8 cellular contexts compared by ENCODE assay signal in the genomic region with DNA sequence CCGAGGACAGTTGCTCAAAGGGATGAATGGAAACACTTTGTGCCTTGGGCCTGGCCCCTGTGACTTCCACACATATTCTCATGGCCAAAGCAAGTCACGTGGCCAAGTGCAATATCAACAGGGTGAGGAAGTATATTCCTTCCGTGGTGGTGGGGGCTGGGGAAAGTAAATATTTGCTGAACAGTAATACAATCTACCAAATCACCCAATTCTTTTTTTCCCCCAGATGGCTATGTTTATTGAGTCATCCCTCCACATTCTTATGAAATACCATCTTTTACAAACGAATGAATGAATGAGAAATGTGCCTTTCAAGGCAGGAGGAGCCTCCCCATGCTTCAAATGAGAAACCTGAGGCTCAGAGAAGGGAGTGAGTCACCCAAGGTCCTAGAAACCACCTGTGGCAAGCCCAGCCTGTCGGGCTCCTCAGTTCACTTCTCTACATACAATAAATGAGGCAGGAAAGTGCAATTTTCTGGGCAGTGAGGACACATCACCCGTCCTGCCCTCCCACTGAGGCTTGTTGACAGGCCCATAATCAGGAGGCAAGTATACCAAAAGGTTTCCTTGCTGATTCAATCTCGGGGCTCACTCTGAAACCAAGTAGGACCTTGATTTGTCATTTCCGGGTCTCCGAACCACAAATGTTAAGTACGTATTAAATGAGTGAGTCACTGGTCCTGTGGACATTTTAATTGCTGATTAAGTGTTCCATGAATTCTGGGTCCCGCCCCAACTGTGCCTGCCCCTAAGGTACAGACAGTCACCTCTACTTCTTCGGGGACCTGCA. TPM values are rescaled to one million over a fixed set of nuclear protein-coding genes. Genes with fewer than 3 reads are reported as not detected.
A peak's percentile ranks its signal among the peaks of the same experiment; 100 is the strongest.
DNase-seq lines count a peak whose midpoint lies in the region; ATAC-seq and TF ChIP-seq lines count a peak whose summit lies in the region.

No MANE protein-coding gene starts in this region.

- CTCF ChIA-PET in AG04450 (lab: Charles Lee) (interaction anchor here (2.1 kb wide), 1 partner anchor 13 kb away, joined by 12 read pairs; no protein-coding TSS in a partner anchor), RWPE1 (lab: Yijun Ruan, JAX) (interaction anchor here (0.6 kb wide), 1 partner anchor 58 kb away, joined by 3 read pairs; no protein-coding TSS in a partner anchor)

- POLR2A ChIA-PET in AG04450 (lab: Yijun Ruan, JAX) (no interaction called here), RWPE1 (lab: Yijun Ruan, JAX; ENCODE audit: low non-redundant PET) (no interaction called here)

- H3K27ac ChIP-seq in AG04450 (ENCODE audit: low read depth, low read length) (peak overlapping the region; percentile 100), RWPE1 (peak overlapping the region; percentile 99), gastroesophageal sphincter (peak overlapping the region; percentile 44 to 71 (median 62)), aorta (ENCODE audit: low read depth in 1 of 2, low read length in 2 of 2) (no peak overlapping the region)

- H3K4me1 ChIP-seq in gastroesophageal sphincter (peaks cover 0 to 48% (median 8%) of the 10 kb centered on the region in 3 donors), aorta (ENCODE audit: control insufficient read depth in 1 of 2, insufficient read depth in 2 of 2, low read length in 2 of 2) (no peaks in the 10 kb centered on the region)

- no peak for TF ChIP-seq EP300 in gastroesophageal sphincter (IDR thresholded peaks at IDR 0.05)

- no peak for TF ChIP-seq POLR2A in gastroesophageal sphincter (IDR thresholded peaks at IDR 0.05)

- intact Hi-C loops in aorta (cut with DNase I) = no loop called here

- H3K27me3 ChIP-seq in AG04450 (ENCODE audit: control insufficient read depth, insufficient read depth, low read length) = no peaks in the 10 kb centered on the region
- H3K27me3 ChIP-seq in gastroesophageal sphincter = no peaks in the 10 kb centered on the region
- no peaks in the 10 kb centered on the region for H3K27me3 ChIP-seq in aorta (ENCODE audit: control insufficient read depth in 1 of 2, insufficient read depth in 2 of 2, low read length in 1 of 2)

- WGBS in gastroesophageal sphincter (ENCODE audit: low coverage in 1 of 2), 2 donors = 44 to 65% methylated on average over 5 to 8 of the region's 12 CpGs
- 63 to 68% methylated on average over 12 of the region's 12 CpGs for WGBS in aorta, 2 donors

- ATAC-seq in HG02981 (IDR thresholded peaks at IDR 0.05; ENCODE audit: unreplicated experiment) (peak; percentile 51), gastroesophageal sphincter (peak; percentile 90), aorta (ENCODE audit: low FRiP score) (peak; percentile 64), GM19023 (IDR thresholded peaks at IDR 0.05; ENCODE audit: unreplicated experiment) (no peak)

- H3K4me3 ChIP-seq in AG04450 (ENCODE audit: low read depth, low read length) (peak overlapping the region; percentile 57), gastroesophageal sphincter (no peak overlapping the region), retinal pigment epithelial cell (ENCODE audit: low read length) (peak overlapping the region; percentile 34), aorta (ENCODE audit: low read length in 2 of 2) (no peak overlapping the region)

- peak; percentile 93 for DNase-seq in AG04450 (ENCODE audit: low read depth, low spot score)
- peak; percentile 99 for DNase-seq in RWPE1 (ENCODE audit: low spot score)
- peak; percentile 44 for DNase-seq in activated T-helper 1 cell treated with Interleukin-2 at 50 U/mL for 16 hours (ENCODE audit: low read depth)
- DNase-seq in retinal pigment epithelial cell (ENCODE audit: low read depth) = peak; percentile 93
- peak in 1 of 2 donors; percentile 84 for DNase-seq in aorta

- peaks cover 12% of the 10 kb centered on the region; the same call in 1 of the 2 replicates for H3K9me3 ChIP-seq in AG04450 (ENCODE audit: control insufficient read depth, insufficient read depth, low read length)
- no peaks in the 10 kb centered on the region for H3K9me3 ChIP-seq in gastroesophageal sphincter
- H3K9me3 ChIP-seq in aorta (ENCODE audit: control insufficient read depth, low read length) = no peaks in the 10 kb centered on the region

- no peak for TF ChIP-seq CTCF in AG04450 (IDR thresholded peaks at IDR 0.05; ENCODE audit: low read depth, low read length)
- TF ChIP-seq CTCF in RWPE1 (conservative IDR thresholded peaks at IDR 0.05; ENCODE audit: low read depth) = no peak
- TF ChIP-seq CTCF in gastroesophageal sphincter (IDR thresholded peaks at IDR 0.05) = no peak
- no peak for TF ChIP-seq CTCF in retinal pigment epithelial cell (conservative IDR thresholded peaks at IDR 0.05; ENCODE audit: low read depth, low read length)

- no peaks in the 10 kb centered on the region for H3K36me3 ChIP-seq in gastroesophageal sphincter
- no peaks in the 10 kb centered on the region for H3K36me3 ChIP-seq in aorta (ENCODE audit: control insufficient read depth in 1 of 2, insufficient read depth in 2 of 2, low read length in 1 of 2)

RNA-seq across cellular contexts. Expression of gene TOP1, which starts 25.3 kb away (rescaled TPM):
- polyA plus RNA-seq in AG04450 (2011; rRNA removed) (29.1 and 36.1 TPM in 2 replicates), aorta (10 to 100 TPM; 15.6 to 18.2 TPM)
- polyA minus RNA-seq in AG04450 (2011; rRNA and poly(A)+ RNA removed) = 29.1 and 36.9 TPM in 2 replicates
- total RNA-seq in gastroesophageal sphincter (10 to 100 TPM; 22.0 to 31.6 (median 28.8) TPM), aorta (10 to 100 TPM; 30.1 to 32.4 TPM)

Comparison
In these comparisons a context has a peak if more than half of its experiments do, and no peak if none do; other contexts are left out.
1. H3K27ac ChIP-seq: peak in AG04450 (single experiment), RWPE1 (single experiment) and gastroesophageal sphincter (4 of 4); none in aorta (0 of 2).
2. H3K4me3 ChIP-seq: peak in AG04450 (single experiment) and retinal pigment epithelial cell (single experiment); none in gastroesophageal sphincter (0 of 2) and aorta (0 of 2).